Comparison of ENCODE assay signal across 1 cellular context in genomic region chr19:2785244-2786000, GRCh38.
TF ChIP-seq lines count a peak whose summit lies in the region.

Gene THOP1 (plus strand): TSS chr19:2785503. CDS start chr19:2785663, 160 bp downstream.

TF ChIP-seq in GM12878, 131 proteins besides CTCF, POLR2A, EP300 and RAD21 (continued from another document):
- TF ChIP-seq ZNF687 (IDR thresholded peaks at IDR 0.05) (peak; percentile 54; the same call in 1 of the 2 replicates), KLF5 (IDR thresholded peaks at IDR 0.05; ENCODE audit: partially characterized antibody) (no peak), NRF1 (conservative IDR thresholded peaks at IDR 0.05; ENCODE audit: low read depth, low read length) (peak; percentile 96), RBBP5 (conservative IDR thresholded peaks at IDR 0.05) (no peak), MEF2A (IDR thresholded peaks at IDR 0.05; ENCODE audit: insufficient read depth, low read depth, low read length) (no peak), CEBPZ (IDR thresholded peaks at IDR 0.05; ENCODE audit: low read depth, low read length) (no peak), HDAC2 (IDR thresholded peaks at IDR 0.05) (no peak), ZNF217 (IDR thresholded peaks at IDR 0.05) (no peak), GATAD2B (conservative IDR thresholded peaks at IDR 0.05; ENCODE audit: low read depth) (peak; percentile 92), TAF1 (IDR thresholded peaks at IDR 0.05; ENCODE audit: borderline replicate concordance, low read depth, low read length) (peak; percentile 87), E2F4 (IDR thresholded peaks at IDR 0.05; ENCODE audit: low read depth, low read length) (peak; percentile 54; the same call in 1 of the 2 replicates), SRF (IDR thresholded peaks at IDR 0.05; ENCODE audit: low read depth in 2 of 2, low read length in 2 of 2) (no peak), TARDBP (IDR thresholded peaks at IDR 0.05; ENCODE audit: borderline replicate concordance) (no peak), FOS (IDR thresholded peaks at IDR 0.05; ENCODE audit: borderline replicate concordance, extremely low read depth, insufficient read length) (no peak), ZNF274 (IDR thresholded peaks at IDR 0.05; ENCODE audit: insufficient read depth, insufficient read length) (no peak), SMAD5 (IDR thresholded peaks at IDR 0.05; ENCODE audit: low read depth) (no peak; the same call in 1 of the 2 replicates), FOXK2 (IDR thresholded peaks at IDR 0.05) (no peak), BMI1 (IDR thresholded peaks at IDR 0.05; ENCODE audit: borderline replicate concordance) (peak; percentile 80; the same call in 1 of the 2 replicates), YBX1 (IDR thresholded peaks at IDR 0.05) (no peak), ATF2 (IDR thresholded peaks at IDR 0.05; ENCODE audit: low read length) (no peak), IRF3 (IDR thresholded peaks at IDR 0.05) (no peak; the same call in 1 of the 2 replicates), MXI1 (IDR thresholded peaks at IDR 0.05; ENCODE audit: low read depth, low read length) (peak; percentile 91), RCOR1 (conservative IDR thresholded peaks at IDR 0.05; ENCODE audit: low read depth, low read length) (no peak), WRNIP1 (IDR thresholded peaks at IDR 0.05; ENCODE audit: borderline replicate concordance, low read depth, low read length) (no peak), NR2F1 (conservative IDR thresholded peaks at IDR 0.05) (peak; percentile 73), SIN3A (IDR thresholded peaks at IDR 0.05; ENCODE audit: low read depth, low read length) (peak; percentile 16; the same call in 1 of the 2 replicates), BCL11A (IDR thresholded peaks at IDR 0.05; ENCODE audit: low read depth, low read length) (no peak), CHD1 (IDR thresholded peaks at IDR 0.05; ENCODE audit: low read depth, low read length) (no peak), PKNOX1 (IDR thresholded peaks at IDR 0.05) (peak; percentile 85), HDGF (IDR thresholded peaks at IDR 0.05) (peak; percentile 84), LARP7 (IDR thresholded peaks at IDR 0.05) (peak; percentile 81), CHD4 (IDR thresholded peaks at IDR 0.05) (no peak)
